ENCODE assay signal across 8 cellular contexts in genomic region chr14:45426685-45427282, GRCh38.
A peak's percentile ranks its signal among the peaks of the same experiment; 100 is the strongest.
DNase-seq lines count a peak whose midpoint lies in the region; ATAC-seq and TF ChIP-seq lines count a peak whose summit lies in the region.

No MANE protein-coding gene starts in this region.

- no peaks in the 10 kb centered on the region for H3K9me3 ChIP-seq in mucosa of descending colon

- TF ChIP-seq CTCF in dorsolateral prefrontal cortex (IDR thresholded peaks at IDR 0.05 in 54 of 56, conservative IDR thresholded peaks at IDR 0.05 in 2 of 56; ENCODE audit: low read depth in 1 of 56, partially characterized antibody in 56 of 56) (peak; percentile 29 to 82 (median 68)), mucosa of descending colon (IDR thresholded peaks at IDR 0.05) (no peak)

- H3K4me1 ChIP-seq in mucosa of descending colon (ENCODE audit: low read depth) = no peaks in the 10 kb centered on the region

- no peak overlapping the region for H3K27ac ChIP-seq in dorsolateral prefrontal cortex

- H3K36me3 ChIP-seq in mucosa of descending colon (ENCODE audit: low read depth) = no peaks in the 10 kb centered on the region

- intact Hi-C loops in dorsolateral prefrontal cortex (cut with DNase I) (loop anchor here in 1 of 2 donors (5.0 kb wide), 1 partner anchor 101 kb away; no protein-coding TSS in a partner anchor), mucosa of descending colon (cut with DNase I, micrococcal nuclease) (no loop called here)

- H3K27me3 ChIP-seq in dorsolateral prefrontal cortex = no peaks in the 10 kb centered on the region

- peak; percentile 73 for ATAC-seq in GM18873 (IDR thresholded peaks at IDR 0.05; ENCODE audit: low FRiP score, unreplicated experiment)
- ATAC-seq in mucosa of descending colon = peak; percentile 48

- DNase-seq in Ammon's horn (ENCODE audit: low spot score) (peak; percentile 51), HuH-7 (ENCODE audit: low spot score) (peak; percentile 23), NOMO-1 treated with DMSO at 0.1 percent for 48 hours (lab: John Stamatoyannopoulos, UW; ENCODE audit: unreplicated experiment) (peak; percentile 42), dorsolateral prefrontal cortex (no peak), mucosa of descending colon (peak in 1 of 3 donors; percentile 3), ureter (ENCODE audit: low spot score) (no peak)
- DNase-seq in stimulated activated CD4-positive, alpha-beta T cell treated with anti-CD3 and anti-CD28 coated beads, Interleukin-4, amount 100 ng/mL, for 24 hours = no peak

- no peak overlapping the region for H3K4me3 ChIP-seq in dorsolateral prefrontal cortex
- H3K4me3 ChIP-seq in mucosa of descending colon = no peak overlapping the region

Comparison
In these comparisons a context has a peak if more than half of its experiments do, and no peak if none do; other contexts are left out.
1. DNase-seq: peak in Ammon's horn (single experiment), HuH-7 (single experiment) and NOMO-1 treated with DMSO at 0.1 percent for 48 hours (single experiment); none in dorsolateral prefrontal cortex (0 of 10), ureter (single experiment) and stimulated activated CD4-positive, alpha-beta T cell treated with anti-CD3 and anti-CD28 coated beads, Interleukin-4, amount 100 ng/mL, for 24 hours (single experiment).